ENCODE assay signal across 2 cellular contexts in genomic region chr4:4488405-4489404, GRCh38.
TF ChIP-seq lines count a peak whose summit lies in the region.

No MANE protein-coding gene starts in this region.

TF ChIP-seq in IMR-90, 13 proteins besides CTCF, POLR2A, EP300 and RAD21 (continued from another document):
- TF ChIP-seq CEBPB (IDR thresholded peaks at IDR 0.05; ENCODE audit: low read depth, low read length), result no peak

TF ChIP-seq in SK-N-SH, 30 proteins besides CTCF, POLR2A, EP300 and RAD21 (continued from another document):
- TF ChIP-seq, protein P1, sequence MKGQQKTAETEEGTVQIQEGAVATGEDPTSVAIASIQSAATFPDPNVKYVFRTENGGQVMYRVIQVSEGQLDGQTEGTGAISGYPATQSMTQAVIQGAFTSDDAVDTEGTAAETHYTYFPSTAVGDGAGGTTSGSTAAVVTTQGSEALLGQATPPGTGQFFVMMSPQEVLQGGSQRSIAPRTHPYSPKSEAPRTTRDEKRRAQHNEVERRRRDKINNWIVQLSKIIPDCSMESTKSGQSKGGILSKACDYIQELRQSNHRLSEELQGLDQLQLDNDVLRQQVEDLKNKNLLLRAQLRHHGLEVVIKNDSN (IDR thresholded peaks at IDR 0.05; ENCODE audit: borderline replicate concordance, low read depth), result no peak
- TF ChIP-seq TAF1 (IDR thresholded peaks at IDR 0.05; ENCODE audit: borderline replicate concordance, low read depth, low read length) (no peak), ELF1 (IDR thresholded peaks at IDR 0.05) (no peak), RCOR1 (IDR thresholded peaks at IDR 0.05; ENCODE audit: low read length) (no peak), MAX (IDR thresholded peaks at IDR 0.05; ENCODE audit: low read depth) (no peak), EZH2phosphoT487 (IDR thresholded peaks at IDR 0.05; ENCODE audit: borderline replicate concordance, low read depth) (no peak), REST (IDR thresholded peaks at IDR 0.05; ENCODE audit: low read depth, low read length) (no peak), TCF12 (IDR thresholded peaks at IDR 0.05) (no peak), CHD2 (IDR thresholded peaks at IDR 0.05; ENCODE audit: low read length, partially characterized antibody) (no peak), RFX5 (IDR thresholded peaks at IDR 0.05; ENCODE audit: low read length) (0 out of 2 replicates have a peak, but pooled peaks have one; percentile 27), FOSL2 (IDR thresholded peaks at IDR 0.05; ENCODE audit: borderline replicate concordance, low read depth) (no peak), JUND (IDR thresholded peaks at IDR 0.05) (no peak), SIN3A (IDR thresholded peaks at IDR 0.05; ENCODE audit: borderline replicate concordance, low read depth, low read length) (no peak), NRF1 (IDR thresholded peaks at IDR 0.05; ENCODE audit: low read depth, low read length) (no peak), FOXM1 (IDR thresholded peaks at IDR 0.05; ENCODE audit: low read depth) (no peak), MEF2A (IDR thresholded peaks at IDR 0.05; ENCODE audit: borderline replicate concordance, low read depth) (no peak), FOXJ3 (CRISPR knock-in tag; IDR thresholded peaks at IDR 0.05) (no peak), PBX3 (IDR thresholded peaks at IDR 0.05) (peak; percentile 46; the same call in 1 of the 2 replicates), GABPA (IDR thresholded peaks at IDR 0.05; ENCODE audit: low read depth) (no peak)
- TF ChIP-seq, protein P2, sequence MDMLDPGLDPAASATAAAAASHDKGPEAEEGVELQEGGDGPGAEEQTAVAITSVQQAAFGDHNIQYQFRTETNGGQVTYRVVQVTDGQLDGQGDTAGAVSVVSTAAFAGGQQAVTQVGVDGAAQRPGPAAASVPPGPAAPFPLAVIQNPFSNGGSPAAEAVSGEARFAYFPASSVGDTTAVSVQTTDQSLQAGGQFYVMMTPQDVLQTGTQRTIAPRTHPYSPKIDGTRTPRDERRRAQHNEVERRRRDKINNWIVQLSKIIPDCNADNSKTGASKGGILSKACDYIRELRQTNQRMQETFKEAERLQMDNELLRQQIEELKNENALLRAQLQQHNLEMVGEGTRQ (IDR thresholded peaks at IDR 0.05; ENCODE audit: borderline replicate concordance, low read depth, low read length), result no peak
- TF ChIP-seq, protein P3, sequence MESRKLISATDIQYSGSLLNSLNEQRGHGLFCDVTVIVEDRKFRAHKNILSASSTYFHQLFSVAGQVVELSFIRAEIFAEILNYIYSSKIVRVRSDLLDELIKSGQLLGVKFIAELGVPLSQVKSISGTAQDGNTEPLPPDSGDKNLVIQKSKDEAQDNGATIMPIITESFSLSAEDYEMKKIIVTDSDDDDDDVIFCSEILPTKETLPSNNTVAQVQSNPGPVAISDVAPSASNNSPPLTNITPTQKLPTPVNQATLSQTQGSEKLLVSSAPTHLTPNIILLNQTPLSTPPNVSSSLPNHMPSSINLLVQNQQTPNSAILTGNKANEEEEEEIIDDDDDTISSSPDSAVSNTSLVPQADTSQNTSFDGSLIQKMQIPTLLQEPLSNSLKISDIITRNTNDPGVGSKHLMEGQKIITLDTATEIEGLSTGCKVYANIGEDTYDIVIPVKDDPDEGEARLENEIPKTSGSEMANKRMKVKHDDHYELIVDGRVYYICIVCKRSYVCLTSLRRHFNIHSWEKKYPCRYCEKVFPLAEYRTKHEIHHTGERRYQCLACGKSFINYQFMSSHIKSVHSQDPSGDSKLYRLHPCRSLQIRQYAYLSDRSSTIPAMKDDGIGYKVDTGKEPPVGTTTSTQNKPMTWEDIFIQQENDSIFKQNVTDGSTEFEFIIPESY (IDR thresholded peaks at IDR 0.05; ENCODE audit: borderline replicate concordance, low read depth), result no peak
